ENCODE assay signal across 8 cellular contexts in genomic region chr6:35729722-35730121, GRCh38. TPM values are rescaled to one million over a fixed set of nuclear protein-coding genes. Genes with fewer than 3 reads are reported as not detected.
DNase-seq lines count a peak whose midpoint lies in the region; ATAC-seq and TF ChIP-seq lines count a peak whose summit lies in the region.

No MANE protein-coding gene starts in this region.

- no peak for TF ChIP-seq CTCF in A673 (conservative IDR thresholded peaks at IDR 0.05; ENCODE audit: low read depth, low read length)

- POLR2A ChIA-PET in activated CD8-positive, alpha-beta T cell treated with anti-CD3 and anti-CD28 coated beads, Interleukin-2, amount 10 ng/mL, durations not matched to agents 7 days and 5 days (lab: Charles Lee) = interaction anchor here (0.6 to 2.2 kb wide), 4 partner anchors 9 to 215 kb away, joined by 3 to 8 read pairs (median 4); no protein-coding TSS in a partner anchor
- POLR2A ChIA-PET in A673 (lab: Charles Lee; ENCODE audit: low non-redundant PET) = no interaction called here

- ATAC-seq in activated CD8-positive, alpha-beta T cell treated with anti-CD3 and anti-CD28 coated beads, Interleukin-2, amount 10 ng/mL, durations not matched to agents 7 days and 5 days = no peak
- no peak for ATAC-seq in HG02870 (IDR thresholded peaks at IDR 0.05; ENCODE audit: unreplicated experiment)

- no peaks in the 10 kb centered on the region for H3K9me3 Mint-ChIP-seq in activated CD8-positive, alpha-beta T cell treated with anti-CD3 and anti-CD28 coated beads, Interleukin-2, amount 10 ng/mL, durations not matched to agents 7 days and 5 days (ENCODE audit: insufficient read depth)

- H3K9me3 ChIP-seq in A673 (ENCODE audit: low read depth, low read length, poor library complexity, severe bottlenecking) = no peaks in the 10 kb centered on the region

- CTCF ChIA-PET in activated CD8-positive, alpha-beta T cell treated with anti-CD3 and anti-CD28 coated beads, Interleukin-2, amount 10 ng/mL, durations not matched to agents 7 days and 5 days (lab: Charles Lee) = interaction anchor here (0.7 to 2.3 kb wide), 7 partner anchors 11 to 129 kb away, joined by 3 to 8 read pairs (median 3); no protein-coding TSS in a partner anchor
- CTCF ChIA-PET in A673 (lab: Charles Lee) = interaction anchor here (1.1 kb wide), 1 partner anchor 207 kb away, joined by 7 read pairs; no protein-coding TSS in a partner anchor

- no peaks in the 10 kb centered on the region for H3K36me3 Mint-ChIP-seq in activated CD8-positive, alpha-beta T cell treated with anti-CD3 and anti-CD28 coated beads, Interleukin-2, amount 10 ng/mL, durations not matched to agents 7 days and 5 days (ENCODE audit: low read depth)

- BruUV-seq in A673 (replicated peaks; lab: Mats Ljungman, UMichigan) = no TSS peak

- DNase-seq in H7 (peak; percentile 15), inferior parietal cortex (ENCODE audit: extremely low spot score) (peak; percentile 29), NCI-H748 treated with DMSO at 0.1 percent for 48 hours (lab: John Stamatoyannopoulos, UW) (no peak), T1000 (lab: John Stamatoyannopoulos, UW) (no peak), A673 (ENCODE audit: low spot score) (no peak)
- DNase-seq in activated CD8-positive, alpha-beta T cell treated with anti-CD3 and anti-CD28 coated beads, Interleukin-2, amount 10 ng/mL, durations not matched to agents 7 days and 5 days = no peak

- H3K4me3 Mint-ChIP-seq in activated CD8-positive, alpha-beta T cell treated with anti-CD3 and anti-CD28 coated beads, Interleukin-2, amount 10 ng/mL, durations not matched to agents 7 days and 5 days = no peak overlapping the region

- no peaks in the 10 kb centered on the region for H3K27me3 Mint-ChIP-seq in activated CD8-positive, alpha-beta T cell treated with anti-CD3 and anti-CD28 coated beads, Interleukin-2, amount 10 ng/mL, durations not matched to agents 7 days and 5 days (ENCODE audit: low read depth)

- H3K4me1 ChIP-seq in A673 (ENCODE audit: insufficient read depth, low read length, poor library complexity, severe bottlenecking) = peaks cover 45% of the 10 kb centered on the region

- peaks cover 81% of the 10 kb centered on the region for H3K4me1 Mint-ChIP-seq in activated CD8-positive, alpha-beta T cell treated with anti-CD3 and anti-CD28 coated beads, Interleukin-2, amount 10 ng/mL, durations not matched to agents 7 days and 5 days (ENCODE audit: low read depth)

- H3K4me3 ChIP-seq in H7 (ENCODE audit: insufficient read depth, low read depth, low read length) (no peak overlapping the region), skin epidermis (no peak overlapping the region), A673 (ENCODE audit: low read depth, low read length, poor library complexity, severe bottlenecking) (no peak overlapping the region)

- H3K27me3 ChIP-seq in H7 (ENCODE audit: control insufficient read depth, insufficient read depth, low read length) (no peaks in the 10 kb centered on the region; the same call in 1 of the 2 replicates), A673 (replicated peaks; ENCODE audit: insufficient read depth, low read depth, low read length, poor library complexity) (no peaks in the 10 kb centered on the region)

- H3K36me3 ChIP-seq in H7 (replicated peaks; ENCODE audit: control insufficient read depth, insufficient read depth, low read length) (no peaks in the 10 kb centered on the region), A673 (ENCODE audit: insufficient read depth, low read length, poor library complexity, severe bottlenecking) (no peaks in the 10 kb centered on the region)

- peak overlapping the region in 20 of 21 experiments; percentile 23 to 100 (median 96) for H3K27ac ChIP-seq in skin epidermis
- H3K27ac ChIP-seq in A673 (ENCODE audit: low read depth, low read length, poor library complexity, severe bottlenecking) = no peak overlapping the region

- H3K27ac Mint-ChIP-seq in activated CD8-positive, alpha-beta T cell treated with anti-CD3 and anti-CD28 coated beads, Interleukin-2, amount 10 ng/mL, durations not matched to agents 7 days and 5 days = peak overlapping the region; percentile 99

- intact Hi-C loops in A673 (cut with micrococcal nuclease; ENCODE audit: unreplicated experiment) = loop anchor here (10.0 kb wide), 1 partner anchor 365 kb away; no protein-coding TSS in a partner anchor

RNA-seq across cellular contexts. Expression of gene ARMC12, which starts 7.1 kb away (rescaled TPM):
- total RNA-seq in H7 (2014; rRNA removed; shearing (Covaris generic)) = 0.94 and 3.0 TPM in 2 replicates
- total RNA-seq in activated CD8-positive, alpha-beta T cell treated with anti-CD3 and anti-CD28 coated beads, Interleukin-2, amount 10 ng/mL, durations not matched to agents 7 days and 5 days = under 1 TPM; 0.37 to 0.45 TPM
- total RNA-seq in A673 (2021) = 0.74 and 1.0 TPM in 2 replicates

RNA-seq across cellular contexts. Expression of gene FKBP5, which starts 41.0 kb away (rescaled TPM):
- 13.2 and 15.0 TPM in 2 replicates for total RNA-seq in H7 (2014; rRNA removed; shearing (Covaris generic))
- total RNA-seq in activated CD8-positive, alpha-beta T cell treated with anti-CD3 and anti-CD28 coated beads, Interleukin-2, amount 10 ng/mL, durations not matched to agents 7 days and 5 days = 10 to 100 TPM; 78.7 to 79.5 TPM
- 20.4 and 26.2 TPM in 2 replicates for total RNA-seq in A673 (2021)

RNA-seq across cellular contexts. Expression of gene CLPSL2, which starts 46.7 kb away (rescaled TPM):
- total RNA-seq in H7 (2014; rRNA removed; shearing (Covaris generic)) = 4.2 and 10.8 TPM in 2 replicates
- total RNA-seq in activated CD8-positive, alpha-beta T cell treated with anti-CD3 and anti-CD28 coated beads, Interleukin-2, amount 10 ng/mL, durations not matched to agents 7 days and 5 days = not detected
- total RNA-seq in A673 (2021) = not detected in 2 replicates

RNA-seq across cellular contexts. Expression of gene CLPSL1, which starts 51.1 kb away (rescaled TPM):
- not detected in 2 replicates for total RNA-seq in H7 (2014; rRNA removed; shearing (Covaris generic))
- total RNA-seq in activated CD8-positive, alpha-beta T cell treated with anti-CD3 and anti-CD28 coated beads, Interleukin-2, amount 10 ng/mL, durations not matched to agents 7 days and 5 days = not detected
- total RNA-seq in A673 (2021) = not detected in 2 replicates

Comparison
In these comparisons a context has a peak if more than half of its experiments do, and no peak if none do; other contexts are left out.
1. DNase-seq: peak in H7 (single experiment) and inferior parietal cortex (single experiment); none in activated CD8-positive, alpha-beta T cell treated with anti-CD3 and anti-CD28 coated beads, Interleukin-2, amount 10 ng/mL, durations not matched to agents 7 days and 5 days (single experiment), NCI-H748 treated with DMSO at 0.1 percent for 48 hours (single experiment), T1000 (single experiment) and A673 (single experiment).